Comparison of ENCODE assay signal across 23 cellular contexts in genomic region chr1:83573776-83574175, GRCh38.
DNase-seq lines count a peak whose midpoint lies in the region; ATAC-seq, FAIRE-seq and TF ChIP-seq lines count a peak whose summit lies in the region.
"Had no signal": no experiment of that assay in that cellular context is flagged by ENCODE, and none has a peak within 500 bp of the region (broad histone marks: within the 10 kb centered on the region; RNA-seq: fewer than 3 reads in every experiment).

No MANE protein-coding gene starts in this region.

- peak overlapping the region; percentile 5; the same call in 1 of the 2 replicates for H3K27ac Mint-ChIP-seq in GM23338
- H3K27ac Mint-ChIP-seq in neural progenitor cell: peak overlapping the region; percentile 43
- H3K27ac Mint-ChIP-seq in activated T-helper 17 cell treated with anti-CD3 and anti-CD28 coated beads, Interleukin-2, amount 50 U/mL, for 72 hours: no peak overlapping the region
- H3K27ac Mint-ChIP-seq: B cell; CD4-positive, alpha-beta T cell; CD8-positive, alpha-beta T cell had no signal

- H3K27me3 ChIP-seq in GM23338 (ENCODE audit: insufficient read depth) (no peaks in the 10 kb centered on the region), GM12878 (replicated peaks in 1 of 2; ENCODE audit: control insufficient read depth in 2 of 2, insufficient read depth in 2 of 2, low read length in 1 of 2) (no peaks in the 10 kb centered on the region), neural progenitor cell (no peaks in the 10 kb centered on the region)
- H3K27me3 ChIP-seq: BLaER1 treated with 17β-estradiol and CSF1 and Interleukin-3, amounts not matched to agents 10 nM and 100 nM had no signal

- H3K36me3 Mint-ChIP-seq in GM23338 (ENCODE audit: low read depth): no peaks in the 10 kb centered on the region
- H3K36me3 Mint-ChIP-seq in neural progenitor cell: no peaks in the 10 kb centered on the region
- no peaks in the 10 kb centered on the region for H3K36me3 Mint-ChIP-seq in activated T-helper 17 cell treated with anti-CD3 and anti-CD28 coated beads, Interleukin-2, amount 50 U/mL, for 72 hours (ENCODE audit: low read depth)
- H3K36me3 Mint-ChIP-seq: CD8-positive, alpha-beta T cell had no signal

- peak overlapping the region; percentile 88; the same call in 1 of the 2 replicates for H2AFZ ChIP-seq in GM23338
- H2AFZ ChIP-seq in GM12878 (ENCODE audit: control insufficient read depth, low read depth, low read length): no peak overlapping the region
- H2AFZ ChIP-seq in neural progenitor cell (replicated peaks): no peak overlapping the region

- H3K27me3 Mint-ChIP-seq in GM23338 (ENCODE audit: insufficient read depth, low read depth, poor library complexity) (no peaks in the 10 kb centered on the region), neural progenitor cell (ENCODE audit: insufficient read depth, low read depth) (no peaks in the 10 kb centered on the region)
- no peaks in the 10 kb centered on the region for H3K27me3 Mint-ChIP-seq in activated T-helper 17 cell treated with anti-CD3 and anti-CD28 coated beads, Interleukin-2, amount 50 U/mL, for 72 hours
- H3K27me3 Mint-ChIP-seq: B cell; CD4-positive, alpha-beta T cell had no signal

- POLR2A ChIA-PET in GM12878 (lab: Charles Lee): no interaction called here

- no peaks in the 10 kb centered on the region for H3F3A ChIP-seq in GM23338 (replicated peaks; ENCODE audit: low read depth)
- peaks cover 17% of the 10 kb centered on the region for H3F3A ChIP-seq in neural progenitor cell (ENCODE audit: low read depth)

- H4K20me1 ChIP-seq in GM23338 (replicated peaks; ENCODE audit: insufficient read depth): no peaks in the 10 kb centered on the region
- no peaks in the 10 kb centered on the region for H4K20me1 ChIP-seq in GM12878 (ENCODE audit: control insufficient read depth, insufficient read depth)
- no peaks in the 10 kb centered on the region for H4K20me1 ChIP-seq in neural progenitor cell (ENCODE audit: low read depth)
- H4K20me1 ChIP-seq: BLaER1 treated with 17β-estradiol and CSF1 and Interleukin-3, amounts not matched to agents 10 nM and 100 nM had no signal

- no peak for TF ChIP-seq POLR2A in GM12878 (IDR thresholded peaks at IDR 0.05; ENCODE audit: low read depth, low read length)

- SMC1A ChIA-PET in GM12878 (lab: Charles Lee; ENCODE audit: uncharacterized antibody, unreplicated experiment): interaction anchor here (1.2 to 1.8 kb wide), 3 partner anchors 8 to 74 kb away, joined by 3 to 8 read pairs (median 6); no protein-coding TSS in a partner anchor

- H3K27ac ChIP-seq in GM23338 (ENCODE audit: low read depth): no peak overlapping the region
- no peak overlapping the region for H3K27ac ChIP-seq in GM12878 (ENCODE audit: control insufficient read depth, insufficient read depth)
- no peak overlapping the region for H3K27ac ChIP-seq in neural progenitor cell
- H3K27ac ChIP-seq: 22Rv1; A549; BLaER1 treated with 17β-estradiol and CSF1 and Interleukin-3, amounts not matched to agents 10 nM and 100 nM; C4-2B had no signal

- TF ChIP-seq EP300 in GM12878 (IDR thresholded peaks at IDR 0.05; ENCODE audit: borderline replicate concordance in 1 of 2, control insufficient read depth in 1 of 2, low read depth in 2 of 2, low read length in 2 of 2): no peak

- intact Hi-C loops in GM12878 (cut with micrococcal nuclease; ENCODE audit: unreplicated experiment): no loop called here

- DNase-seq in GM23338 (ENCODE audit: low spot score): no peak
- DNase-seq in GM12878 (ENCODE audit: low read depth, low spot score): no peak
- peak; percentile 27 for DNase-seq in kidney tubule cell (ENCODE audit: low spot score)
- DNase-seq in neural progenitor cell (ENCODE audit: low spot score): no peak
- DNase-seq in GM13976 (ENCODE audit: low spot score): no peak
- DNase-seq in omental fat pad (ENCODE audit: low spot score): no peak
- DNase-seq: AML-193; Caco-2; Calu3; CD4-positive, alpha-beta T cell; CD8-positive, alpha-beta T cell; DMS79 treated with DMSO at 0.1 percent for 48 hours; GF-D8 had no signal

- TF ChIP-seq RAD21 in GM12878 (IDR thresholded peaks at IDR 0.05; ENCODE audit: insufficient read depth, low read depth, low read length): no peak

- in situ Hi-C loops in GM12878 (cut with MboI) (no loop called here), GM13976 (cut with MboI; ENCODE audit: low sequenced_read_pairs, unreplicated experiment) (loop anchor here (10.0 kb wide), 1 partner anchor 59 kb away; no protein-coding TSS in a partner anchor)

- WGBS in GM12878 (ENCODE audit: insufficient coverage, insufficient replicate concordance, low lambda C conversion rate, missing lambda C conversion rate): 36% methylated on average over 2 of the region's 2 CpGs

- CTCF ChIA-PET in GM12878 (lab: Yijun Ruan, JAX): no interaction called here

- H3K9me3 Mint-ChIP-seq in GM23338: no peaks in the 10 kb centered on the region
- peaks cover 4% of the 10 kb centered on the region for H3K9me3 Mint-ChIP-seq in neural progenitor cell
- no peaks in the 10 kb centered on the region for H3K9me3 Mint-ChIP-seq in activated T-helper 17 cell treated with anti-CD3 and anti-CD28 coated beads, Interleukin-2, amount 50 U/mL, for 72 hours
- H3K9me3 Mint-ChIP-seq: CD4-positive, alpha-beta T cell; CD8-positive, alpha-beta T cell had no signal

- H3K9me3 ChIP-seq in GM12878 (replicated peaks; ENCODE audit: control insufficient read depth, insufficient read depth, low read length) (no peaks in the 10 kb centered on the region), neural progenitor cell (ENCODE audit: low read depth) (no peaks in the 10 kb centered on the region)
- H3K9me3 ChIP-seq: A549, Caco-2 had no signal

- ATAC-seq in GM23338: no peak; the same call in 2 of the 3 replicates
- ATAC-seq in GM12878: peak; percentile 19; the same call in 2 of the 3 replicates
- no peak for ATAC-seq in activated T-helper 17 cell treated with anti-CD3 and anti-CD28 coated beads, Interleukin-2, amount 50 U/mL, for 72 hours (replicated peaks)
- no peak for ATAC-seq in omental fat pad (ENCODE audit: low FRiP score)
- no peak for ATAC-seq in HG03280 (IDR thresholded peaks at IDR 0.05; ENCODE audit: unreplicated experiment)
- ATAC-seq: A549; CD8-positive, alpha-beta T cell had no signal

- H3K36me3 ChIP-seq in GM23338 (ENCODE audit: insufficient read depth): no peaks in the 10 kb centered on the region
- no peaks in the 10 kb centered on the region for H3K36me3 ChIP-seq in GM12878 (ENCODE audit: control insufficient read depth in 2 of 2, insufficient read depth in 2 of 2, low read length in 1 of 2)
- H3K36me3 ChIP-seq in neural progenitor cell: no peaks in the 10 kb centered on the region
- H3K36me3 ChIP-seq: BLaER1 treated with 17β-estradiol and CSF1 and Interleukin-3, amounts not matched to agents 10 nM and 100 nM had no signal

- BruUV-seq in GM12878 (replicated peaks; lab: Mats Ljungman, UMichigan): no TSS peak

- H3K9ac ChIP-seq in GM12878 (ENCODE audit: control insufficient read depth, insufficient read depth, low read length): no peak overlapping the region
- no peak overlapping the region for H3K9ac ChIP-seq in neural progenitor cell
- H3K9ac ChIP-seq: BLaER1 treated with 17β-estradiol and CSF1 and Interleukin-3, amounts not matched to agents 10 nM and 100 nM had no signal

- H3K4me3 ChIP-seq in GM23338 (no peak overlapping the region), GM12878 (no peak overlapping the region), neural progenitor cell (no peak overlapping the region)
- H3K4me3 ChIP-seq: A549; BLaER1 treated with 17β-estradiol and CSF1 and Interleukin-3, amounts not matched to agents 10 nM and 100 nM had no signal

- RAD21 ChIA-PET in GM12878 (lab: Charles Lee; ENCODE audit: unreplicated experiment): interaction anchor here (0.9 to 1.3 kb wide), 2 partner anchors 65 to 75 kb away, joined by 3 read pairs; no protein-coding TSS in a partner anchor

- H3K79me2 ChIP-seq in GM23338 (replicated peaks; ENCODE audit: insufficient read depth): no peaks in the 10 kb centered on the region
- no peaks in the 10 kb centered on the region for H3K79me2 ChIP-seq in GM12878 (ENCODE audit: control insufficient read depth, insufficient read depth, low read length)
- no peaks in the 10 kb centered on the region for H3K79me2 ChIP-seq in neural progenitor cell (ENCODE audit: low read depth)

- H3K4me3 Mint-ChIP-seq in GM23338 (no peak overlapping the region), neural progenitor cell (no peak overlapping the region)
- H3K4me3 Mint-ChIP-seq in activated T-helper 17 cell treated with anti-CD3 and anti-CD28 coated beads, Interleukin-2, amount 50 U/mL, for 72 hours: no peak overlapping the region
- H3K4me3 Mint-ChIP-seq: B cell; CD4-positive, alpha-beta T cell; CD8-positive, alpha-beta T cell had no signal

- H3K4me1 ChIP-seq in GM23338 (ENCODE audit: insufficient read depth): peaks cover 14% of the 10 kb centered on the region
- H3K4me1 ChIP-seq in GM12878 (ENCODE audit: control insufficient read depth, insufficient read depth, low read length): no peaks in the 10 kb centered on the region
- H3K4me1 ChIP-seq in neural progenitor cell: peaks cover 12% of the 10 kb centered on the region
- H3K4me1 ChIP-seq: A549; BLaER1 treated with 17β-estradiol and CSF1 and Interleukin-3, amounts not matched to agents 10 nM and 100 nM; Caco-2 had no signal

- H3K4me2 ChIP-seq in GM23338: peak overlapping the region; percentile 56; the same call in 1 of the 2 replicates
- H3K4me2 ChIP-seq in GM12878 (ENCODE audit: control insufficient read depth, insufficient read depth): no peak overlapping the region
- peak overlapping the region; percentile 59 for H3K4me2 ChIP-seq in neural progenitor cell
- H3K4me2 ChIP-seq: A549; BLaER1 treated with 17β-estradiol and CSF1 and Interleukin-3, amounts not matched to agents 10 nM and 100 nM had no signal

- H3K9me2 ChIP-seq in GM23338 (ENCODE audit: insufficient read depth): no peaks in the 10 kb centered on the region

- H3K4me1 Mint-ChIP-seq in GM23338 (peaks cover 14% of the 10 kb centered on the region), neural progenitor cell (peaks cover 27% of the 10 kb centered on the region)
- H3K4me1 Mint-ChIP-seq in activated T-helper 17 cell treated with anti-CD3 and anti-CD28 coated beads, Interleukin-2, amount 50 U/mL, for 72 hours: no peaks in the 10 kb centered on the region
- H3K4me1 Mint-ChIP-seq: B cell had no signal

- TF ChIP-seq CTCF in GM23338 (conservative IDR thresholded peaks at IDR 0.05; ENCODE audit: low read depth in 2 of 2) (no peak), GM12878 (IDR thresholded peaks at IDR 0.05 in 2 of 3, conservative IDR thresholded peaks at IDR 0.05 in 1 of 3; ENCODE audit: control insufficient read depth in 2 of 3, extremely low read depth in 1 of 3, insufficient read depth in 1 of 3, low read depth in 3 of 3, low read length in 3 of 3) (no peak), neural progenitor cell (IDR thresholded peaks at IDR 0.05) (no peak), GM13976 (IDR thresholded peaks at IDR 0.05; ENCODE audit: borderline replicate concordance, control extremely low read depth, extremely low read depth, insufficient read depth, missing control alignments) (no peak), omental fat pad (IDR thresholded peaks at IDR 0.05) (no peak)

- no peak for FAIRE-seq in GM12878 (lab: Jason Lieb, UNC)
- FAIRE-seq: A549, D721Med, G401.6, GM19239 had no signal

TF ChIP-seq in GM23338, 12 proteins besides CTCF, POLR2A, EP300 and RAD21 (continues in another document):
- TF ChIP-seq EZH2phosphoT487 (IDR thresholded peaks at IDR 0.05; ENCODE audit: unreplicated experiment): no peak

TF ChIP-seq in GM12878, 131 proteins besides CTCF, POLR2A, EP300 and RAD21 (continues in another document):
- no peak for TF ChIP-seq CREB1 (IDR thresholded peaks at IDR 0.05; ENCODE audit: low read depth)
